In the genomic region with DNA sequence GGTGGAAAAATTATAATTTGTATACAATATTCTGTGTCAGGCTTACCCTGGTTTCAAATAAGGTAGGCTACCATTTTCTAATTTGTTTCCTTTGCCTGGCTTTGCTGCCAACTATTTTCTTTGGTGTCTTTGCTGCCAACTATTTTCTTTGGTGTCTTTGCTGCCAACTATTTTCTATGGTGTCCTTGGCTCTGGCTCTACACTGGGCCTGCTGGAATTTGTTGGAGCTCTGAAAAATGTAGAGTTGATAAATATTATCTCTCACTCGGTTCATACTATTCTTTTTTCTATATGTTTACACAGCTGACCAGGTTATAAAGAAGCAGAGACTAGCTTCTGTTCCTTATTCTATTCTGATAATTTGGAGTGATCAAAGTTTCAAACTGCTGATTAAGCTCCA, we compare ENCODE assay signal across 19 cellular contexts.
"Had no signal": no experiment of that assay in that cellular context is flagged by ENCODE, and none has a peak within 500 bp of the region (broad histone marks: within the 10 kb centered on the region; RNA-seq: fewer than 3 reads in every experiment).

No MANE protein-coding gene starts in this region.

- H3K36me3 Mint-ChIP-seq: naive thymus-derived CD8-positive, alpha-beta T cell had no signal

- H3K9me3 ChIP-seq: esophagus squamous epithelium, gastroesophageal sphincter, left ventricle myocardium inferior, ovary, stomach had no signal

- DNase-seq: effector memory CD8-positive, alpha-beta T cell; esophagus squamous epithelium; foreskin fibroblast; glutamatergic neuron; immature natural killer cell; left ventricle myocardium inferior; mesendoderm; naive thymus-derived CD8-positive, alpha-beta T cell; ovary; right cardiac atrium; small intestine; stimulated activated CD4-positive, alpha-beta T cell treated with anti-CD3 and anti-CD28 coated beads, Interleukin-12 subunit alpha, Interleukin-12 subunit beta, amount 100 ng/mL, for 4 hours; stimulated activated naive CD4-positive, alpha-beta T cell; stomach; trophoblast cell had no signal

- H3K27ac ChIP-seq: esophagus squamous epithelium, gastroesophageal sphincter, left ventricle myocardium inferior, ovary, stomach had no signal

- H3K4me1 Mint-ChIP-seq: immature natural killer cell; naive thymus-derived CD8-positive, alpha-beta T cell had no signal

- ATAC-seq: effector memory CD8-positive, alpha-beta T cell; gastroesophageal sphincter; naive thymus-derived CD8-positive, alpha-beta T cell; right cardiac atrium had no signal

- H3K36me3 ChIP-seq: esophagus squamous epithelium, gastroesophageal sphincter, left ventricle myocardium inferior, ovary, stomach had no signal

- H3K27me3 ChIP-seq: esophagus squamous epithelium, gastroesophageal sphincter, ovary, stomach had no signal

- H3K27ac Mint-ChIP-seq: dendritic cell treated with granulocyte-macrophage colony-stimulating factor and Interleukin-4, amounts not matched to agents 40 ng/mL and 50 ng/mL, for 4 days; effector memory CD8-positive, alpha-beta T cell; naive thymus-derived CD8-positive, alpha-beta T cell; progenitor cell of endocrine pancreas had no signal

- H3K4me3 Mint-ChIP-seq: dendritic cell treated with granulocyte-macrophage colony-stimulating factor and Interleukin-4, amounts not matched to agents 40 ng/mL and 50 ng/mL, for 4 days; effector memory CD8-positive, alpha-beta T cell; immature natural killer cell; naive thymus-derived CD8-positive, alpha-beta T cell had no signal

- H3K4me1 ChIP-seq: esophagus squamous epithelium had no signal

- H3K27me3 Mint-ChIP-seq: dendritic cell treated with granulocyte-macrophage colony-stimulating factor and Interleukin-4, amounts not matched to agents 40 ng/mL and 50 ng/mL, for 4 days; effector memory CD8-positive, alpha-beta T cell; progenitor cell of endocrine pancreas had no signal

- H3K4me3 ChIP-seq: esophagus squamous epithelium, gastroesophageal sphincter, left ventricle myocardium inferior, lung, ovary, stomach had no signal
